In genomic region chr10:97422921-97423420, GRCh38 we compare ENCODE assay signal across 6 cellular contexts. TPM values are rescaled to one million over a fixed set of nuclear protein-coding genes. Genes with fewer than 3 reads are reported as not detected.
DNase-seq lines count a peak whose midpoint lies in the region; ATAC-seq and TF ChIP-seq lines count a peak whose summit lies in the region.

No MANE protein-coding gene starts in this region.

- TF ChIP-seq POLR2A in HCT116 (IDR thresholded peaks at IDR 0.05; ENCODE audit: borderline replicate concordance, extremely low read depth, insufficient read depth, insufficient read length), result no peak
- TF ChIP-seq POLR2A in vagina (IDR thresholded peaks at IDR 0.05), result no peak

- no peak overlapping the region for H3K4me3 ChIP-seq in HCT116 (replicated peaks in 1 of 2; ENCODE audit: low read depth in 1 of 2, low read length in 2 of 2)
- H3K4me3 ChIP-seq in vagina, result no peak overlapping the region

- TF ChIP-seq RAD21 in HCT116 (IDR thresholded peaks at IDR 0.05; ENCODE audit: low read depth), result no peak

- H3K9me3 ChIP-seq in HCT116 (ENCODE audit: control insufficient read depth in 1 of 2, insufficient read depth in 1 of 2, low read depth in 1 of 2, low read length in 2 of 2), result no peaks in the 10 kb centered on the region
- H3K9me3 ChIP-seq in vagina, result no peaks in the 10 kb centered on the region

- POLR2A ChIA-PET in HCT116 (lab: Charles Lee), result interaction anchor here (0.6 to 1.2 kb wide), 2 partner anchors 10 to 237 kb away, joined by 3 read pairs; no protein-coding TSS in a partner anchor

- H2AFZ ChIP-seq in HCT116 (ENCODE audit: low read depth, low read length, poor library complexity, severe bottlenecking), result no peak overlapping the region

- BruUV-seq in HCT116 (replicated peaks; lab: Mats Ljungman, UMichigan), result no TSS peak

- peak overlapping the region; percentile 70 for H3K4me3 Mint-ChIP-seq in activated T-helper 1 cell treated with anti-CD3 and anti-CD28 coated beads, Interleukin-12 subunit alpha, Interleukin-12 subunit beta, Interleukin-2, Interleukin-4 antibody, amounts not matched to agents 30 ng/mL and 10 ng/mL and 1 ng/mL, durations not matched to agents 14 hours and 24 hours and 36 hours
- H3K4me3 Mint-ChIP-seq in nephron progenitor cell, result no peak overlapping the region

- peaks cover 24% of the 10 kb centered on the region for H3K79me2 ChIP-seq in HCT116 (ENCODE audit: insufficient read depth, low read length)

- no peaks in the 10 kb centered on the region for H4K20me1 ChIP-seq in HCT116 (ENCODE audit: insufficient read depth)

- no peaks in the 10 kb centered on the region for H3K9me2 ChIP-seq in HCT116 (ENCODE audit: insufficient read depth)

- H3K27me3 ChIP-seq in HCT116 (ENCODE audit: insufficient read depth, low read length) (no peaks in the 10 kb centered on the region), vagina (no peaks in the 10 kb centered on the region)

- peak overlapping the region; percentile 15; the same call in 1 of the 2 replicates for H3K4me2 ChIP-seq in HCT116 (ENCODE audit: low read length)

- H3K4me1 Mint-ChIP-seq in activated T-helper 1 cell treated with anti-CD3 and anti-CD28 coated beads, Interleukin-12 subunit alpha, Interleukin-12 subunit beta, Interleukin-2, Interleukin-4 antibody, amounts not matched to agents 30 ng/mL and 10 ng/mL and 1 ng/mL, durations not matched to agents 14 hours and 24 hours and 36 hours (ENCODE audit: low read depth), result peaks cover 56% of the 10 kb centered on the region
- peaks cover 33% of the 10 kb centered on the region for H3K4me1 Mint-ChIP-seq in nephron progenitor cell

- CTCF ChIA-PET in HCT116 (lab: Charles Lee), result no interaction called here

- DNase-seq in HCT116 (ENCODE audit: low read depth, low spot score), result no peak
- DNase-seq in activated T-helper 1 cell treated with anti-CD3 and anti-CD28 coated beads, Interleukin-12 subunit alpha, Interleukin-12 subunit beta, Interleukin-2, Interleukin-4 antibody, amounts not matched to agents 30 ng/mL and 10 ng/mL and 1 ng/mL, durations not matched to agents 14 hours and 24 hours and 36 hours (ENCODE audit: low spot score), result no peak
- no peak for DNase-seq in nephron progenitor cell
- no peak for DNase-seq in GM10266 (ENCODE audit: extremely low spot score)
- no peak for DNase-seq in vagina (ENCODE audit: extremely low spot score in 2 of 2)

- no peak overlapping the region for H3K27ac ChIP-seq in HCT116 (ENCODE audit: low read depth, low read length)
- H3K27ac ChIP-seq in vagina, result no peak overlapping the region

- peak overlapping the region; percentile 98 for H3K27ac Mint-ChIP-seq in activated T-helper 1 cell treated with anti-CD3 and anti-CD28 coated beads, Interleukin-12 subunit alpha, Interleukin-12 subunit beta, Interleukin-2, Interleukin-4 antibody, amounts not matched to agents 30 ng/mL and 10 ng/mL and 1 ng/mL, durations not matched to agents 14 hours and 24 hours and 36 hours
- peak overlapping the region; percentile 73 for H3K27ac Mint-ChIP-seq in nephron progenitor cell

- H3K27me3 Mint-ChIP-seq in activated T-helper 1 cell treated with anti-CD3 and anti-CD28 coated beads, Interleukin-12 subunit alpha, Interleukin-12 subunit beta, Interleukin-2, Interleukin-4 antibody, amounts not matched to agents 30 ng/mL and 10 ng/mL and 1 ng/mL, durations not matched to agents 14 hours and 24 hours and 36 hours (ENCODE audit: insufficient read depth), result peaks cover 2% of the 10 kb centered on the region
- peaks cover 3% of the 10 kb centered on the region for H3K27me3 Mint-ChIP-seq in nephron progenitor cell (ENCODE audit: low read depth, poor library complexity)

- H3K36me3 ChIP-seq in HCT116 (ENCODE audit: control insufficient read depth in 1 of 2, insufficient read depth in 2 of 2, low read length in 2 of 2) (peaks cover 2 to 6% of the 10 kb centered on the region in 2 experiments; a peak in 2 of 4 replicates), vagina (no peaks in the 10 kb centered on the region)

- ATAC-seq in HCT116 (no peak), GM19397 (IDR thresholded peaks at IDR 0.05; ENCODE audit: unreplicated experiment) (no peak)

- H3K9me3 Mint-ChIP-seq in activated T-helper 1 cell treated with anti-CD3 and anti-CD28 coated beads, Interleukin-12 subunit alpha, Interleukin-12 subunit beta, Interleukin-2, Interleukin-4 antibody, amounts not matched to agents 30 ng/mL and 10 ng/mL and 1 ng/mL, durations not matched to agents 14 hours and 24 hours and 36 hours, result no peaks in the 10 kb centered on the region
- H3K9me3 Mint-ChIP-seq in nephron progenitor cell, result no peaks in the 10 kb centered on the region

- H3K4me1 ChIP-seq in HCT116 (ENCODE audit: control insufficient read depth in 1 of 2, insufficient read depth in 2 of 2, low read length in 2 of 2), result peaks cover 5 to 25% of the 10 kb centered on the region in 2 experiments
- H3K4me1 ChIP-seq in vagina, result peaks cover 26% of the 10 kb centered on the region

- intact Hi-C loops in HCT116 (cut with micrococcal nuclease), result no loop called here
- intact Hi-C loops in activated T-helper 1 cell treated with anti-CD3 and anti-CD28 coated beads, Interleukin-12 subunit alpha, Interleukin-12 subunit beta, Interleukin-2, Interleukin-4 antibody, amounts not matched to agents 30 ng/mL and 10 ng/mL and 1 ng/mL, durations not matched to agents 14 hours and 24 hours and 36 hours (cut with micrococcal nuclease), result loop anchor here (1.0 to 10.0 kb wide), 2 partner anchors 10 to 712 kb away; partner anchors contain the start of gene R3HCC1L
- intact Hi-C loops in vagina (cut with DNase I), result no loop called here

- H3K9ac ChIP-seq in HCT116 (ENCODE audit: low read length), result no peak overlapping the region

- RAD21 ChIA-PET in HCT116 (lab: Charles Lee; ENCODE audit: low non-redundant PET in 1 of 2, low total read pairs in 2 of 2, uncharacterized antibody in 2 of 2, unreplicated experiment in 2 of 2), result no interaction called here

- TF ChIP-seq CTCF in HCT116 (IDR thresholded peaks at IDR 0.05 in 2 of 3, conservative IDR thresholded peaks at IDR 0.05 in 1 of 3; ENCODE audit: borderline replicate concordance in 1 of 3, insufficient read depth in 1 of 3, low read depth in 2 of 3, low read length in 2 of 3) (no peak), nephron progenitor cell (IDR thresholded peaks at IDR 0.05) (no peak), GM10266 (IDR thresholded peaks at IDR 0.05; ENCODE audit: control insufficient read depth, insufficient read depth, low read depth, missing control alignments) (no peak), vagina (IDR thresholded peaks at IDR 0.05) (no peak)

- peaks cover 16% of the 10 kb centered on the region for H3K36me3 Mint-ChIP-seq in activated T-helper 1 cell treated with anti-CD3 and anti-CD28 coated beads, Interleukin-12 subunit alpha, Interleukin-12 subunit beta, Interleukin-2, Interleukin-4 antibody, amounts not matched to agents 30 ng/mL and 10 ng/mL and 1 ng/mL, durations not matched to agents 14 hours and 24 hours and 36 hours (ENCODE audit: low read depth)
- no peaks in the 10 kb centered on the region for H3K36me3 Mint-ChIP-seq in nephron progenitor cell (ENCODE audit: low read depth)

TF ChIP-seq in HCT116, 20 proteins besides CTCF, POLR2A, EP300 and RAD21 (continues in another document):
- TF ChIP-seq YY1 (IDR thresholded peaks at IDR 0.05; ENCODE audit: extremely low read depth, insufficient replicate concordance, low read depth, low read length) (no peak), REST (IDR thresholded peaks at IDR 0.05; ENCODE audit: low read depth) (no peak)

RNA-seq across cellular contexts. Expression of gene PGAM1, which starts 3.0 kb away (rescaled TPM):
- total RNA-seq in HCT116 (2021; ENCODE audit: unreplicated experiment) (497 TPM), vagina (224 TPM)
- polyA plus RNA-seq in HCT116 (2012), result 584 and 661 TPM in 2 replicates
- total RNA-seq in activated T-helper 1 cell treated with anti-CD3 and anti-CD28 coated beads, Interleukin-12 subunit alpha, Interleukin-12 subunit beta, Interleukin-2, Interleukin-4 antibody, amounts not matched to agents 30 ng/mL and 10 ng/mL and 1 ng/mL, durations not matched to agents 14 hours and 24 hours and 36 hours, result 967 and 979 TPM in 2 replicates

RNA-seq across cellular contexts. Expression of gene RRP12, which starts 21.8 kb away (rescaled TPM):
- total RNA-seq in HCT116 (2021; ENCODE audit: unreplicated experiment) (67.0 TPM), vagina (32.7 TPM)
- polyA plus RNA-seq in HCT116 (2012), result 44.4 and 47.7 TPM in 2 replicates
- 99.9 and 104 TPM in 2 replicates for total RNA-seq in activated T-helper 1 cell treated with anti-CD3 and anti-CD28 coated beads, Interleukin-12 subunit alpha, Interleukin-12 subunit beta, Interleukin-2, Interleukin-4 antibody, amounts not matched to agents 30 ng/mL and 10 ng/mL and 1 ng/mL, durations not matched to agents 14 hours and 24 hours and 36 hours

RNA-seq across cellular contexts. Expression of gene EXOSC1, which starts 22.8 kb away (rescaled TPM):
- total RNA-seq in HCT116 (2021; ENCODE audit: unreplicated experiment) (38.9 TPM), vagina (37.6 TPM)
- polyA plus RNA-seq in HCT116 (2012), result 44.7 and 53.0 TPM in 2 replicates
- 55.3 and 57.1 TPM in 2 replicates for total RNA-seq in activated T-helper 1 cell treated with anti-CD3 and anti-CD28 coated beads, Interleukin-12 subunit alpha, Interleukin-12 subunit beta, Interleukin-2, Interleukin-4 antibody, amounts not matched to agents 30 ng/mL and 10 ng/mL and 1 ng/mL, durations not matched to agents 14 hours and 24 hours and 36 hours

RNA-seq across cellular contexts. Expression of gene ZDHHC16, which starts 23.0 kb away (rescaled TPM):
- total RNA-seq in HCT116 (2021; ENCODE audit: unreplicated experiment), result 34.0 TPM
- polyA plus RNA-seq in HCT116 (2012), result 23.9 and 32.2 TPM in 2 replicates
- 48.3 and 48.8 TPM in 2 replicates for total RNA-seq in activated T-helper 1 cell treated with anti-CD3 and anti-CD28 coated beads, Interleukin-12 subunit alpha, Interleukin-12 subunit beta, Interleukin-2, Interleukin-4 antibody, amounts not matched to agents 30 ng/mL and 10 ng/mL and 1 ng/mL, durations not matched to agents 14 hours and 24 hours and 36 hours
- total RNA-seq in vagina, result 27.3 TPM
